1 cellular context compared by ENCODE assay signal in the genomic region with DNA sequence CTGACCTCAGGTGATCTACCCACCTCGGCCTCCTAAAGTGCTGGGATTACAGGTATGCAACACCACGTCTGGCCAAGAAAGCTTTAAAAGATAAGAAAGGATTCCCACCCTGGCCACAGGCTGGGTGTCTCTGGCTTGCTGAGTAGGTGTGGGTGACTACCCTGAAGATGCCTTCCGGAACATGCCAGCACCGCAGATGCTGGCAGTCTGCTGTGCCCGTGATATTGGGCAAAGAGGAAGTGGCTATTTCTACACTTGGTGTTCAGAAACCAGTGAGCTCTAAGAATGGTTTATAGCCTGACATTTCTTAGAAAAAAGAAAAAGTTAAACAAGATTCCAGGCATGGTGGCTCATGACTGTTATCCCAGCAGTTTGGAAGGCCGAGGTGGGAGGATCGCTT.
TF ChIP-seq lines count a peak whose summit lies in the region.

No MANE protein-coding gene starts in this region.

TF ChIP-seq in GM12878, 131 proteins besides CTCF, POLR2A, EP300 and RAD21:
- TF ChIP-seq, protein P1, sequence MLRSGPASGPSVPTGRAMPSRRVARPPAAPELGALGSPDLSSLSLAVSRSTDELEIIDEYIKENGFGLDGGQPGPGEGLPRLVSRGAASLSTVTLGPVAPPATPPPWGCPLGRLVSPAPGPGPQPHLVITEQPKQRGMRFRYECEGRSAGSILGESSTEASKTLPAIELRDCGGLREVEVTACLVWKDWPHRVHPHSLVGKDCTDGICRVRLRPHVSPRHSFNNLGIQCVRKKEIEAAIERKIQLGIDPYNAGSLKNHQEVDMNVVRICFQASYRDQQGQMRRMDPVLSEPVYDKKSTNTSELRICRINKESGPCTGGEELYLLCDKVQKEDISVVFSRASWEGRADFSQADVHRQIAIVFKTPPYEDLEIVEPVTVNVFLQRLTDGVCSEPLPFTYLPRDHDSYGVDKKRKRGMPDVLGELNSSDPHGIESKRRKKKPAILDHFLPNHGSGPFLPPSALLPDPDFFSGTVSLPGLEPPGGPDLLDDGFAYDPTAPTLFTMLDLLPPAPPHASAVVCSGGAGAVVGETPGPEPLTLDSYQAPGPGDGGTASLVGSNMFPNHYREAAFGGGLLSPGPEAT (IDR thresholded peaks at IDR 0.05; ENCODE audit: low read depth), result no peak
- TF ChIP-seq SPI1 (IDR thresholded peaks at IDR 0.05; ENCODE audit: borderline replicate concordance, insufficient read depth, low read depth, low read length), result peak; percentile 7; the same call in 1 of the 2 replicates
